ENCODE assay signal across 16 cellular contexts in genomic region chr3:86887876-86888275, GRCh38.
A peak's percentile ranks its signal among the peaks of the same experiment; 100 is the strongest.
DNase-seq lines count a peak whose midpoint lies in the region; ATAC-seq and TF ChIP-seq lines count a peak whose summit lies in the region.
"Had no signal": no experiment of that assay in that cellular context is flagged by ENCODE, and none has a peak within 500 bp of the region (broad histone marks: within the 10 kb centered on the region; RNA-seq: fewer than 3 reads in every experiment).

No MANE protein-coding gene starts in this region.

- no peaks in the 10 kb centered on the region for H4K20me1 ChIP-seq in mammary epithelial cell (ENCODE audit: insufficient read depth, low read length)
- H4K20me1 ChIP-seq: BLaER1 treated with 17β-estradiol and CSF1 and Interleukin-3, amounts not matched to agents 10 nM and 100 nM had no signal

- in situ Hi-C loops in mammary epithelial cell (cut with MboI; ENCODE audit: low sequenced_read_pairs in 2 of 2), result no loop called here

- H3K9me3 Mint-ChIP-seq in MCF 10A (ENCODE audit: unreplicated experiment) (no peaks in the 10 kb centered on the region), Caco-2 (ENCODE audit: unreplicated experiment) (no peaks in the 10 kb centered on the region)

- TF ChIP-seq CTCF in MCF 10A (IDR thresholded peaks at IDR 0.05; ENCODE audit: unreplicated experiment) (no peak), breast epithelium (IDR thresholded peaks at IDR 0.05) (no peak), mammary epithelial cell (conservative IDR thresholded peaks at IDR 0.05 in 1 of 2, IDR thresholded peaks at IDR 0.05 in 1 of 2; ENCODE audit: extremely low read depth in 1 of 2, insufficient read depth in 1 of 2, low read depth in 1 of 2, low read length in 2 of 2) (no peak), Caco-2 (IDR thresholded peaks at IDR 0.05; ENCODE audit: insufficient read depth in 1 of 2, low read depth in 1 of 2, low read length in 1 of 2, severe bottlenecking in 1 of 2, unreplicated experiment in 1 of 2) (no peak)

- no peak overlapping the region for H3K4me3 Mint-ChIP-seq in MCF 10A (ENCODE audit: unreplicated experiment)
- no peak overlapping the region for H3K4me3 Mint-ChIP-seq in Caco-2 (ENCODE audit: unreplicated experiment)
- H3K4me3 Mint-ChIP-seq: CD4-positive, CD25-positive, alpha-beta regulatory T cell had no signal

- H3K27ac ChIP-seq in breast epithelium (no peak overlapping the region), mammary epithelial cell (ENCODE audit: insufficient read depth, low read depth, low read length) (no peak overlapping the region)
- H3K27ac ChIP-seq: BLaER1 treated with 17β-estradiol and CSF1 and Interleukin-3, amounts not matched to agents 10 nM and 100 nM; HL-60 had no signal

- H3K27ac Mint-ChIP-seq in MCF 10A (ENCODE audit: low read depth, unreplicated experiment) (peak overlapping the region; percentile 23), Caco-2 (ENCODE audit: unreplicated experiment) (no peak overlapping the region)
- H3K27ac Mint-ChIP-seq: CD4-positive, CD25-positive, alpha-beta regulatory T cell had no signal

- no peak overlapping the region for H3K9ac ChIP-seq in mammary epithelial cell (ENCODE audit: insufficient read depth, low read length)
- H3K9ac ChIP-seq: BLaER1 treated with 17β-estradiol and CSF1 and Interleukin-3, amounts not matched to agents 10 nM and 100 nM had no signal

- DNase-seq in MCF 10A (ENCODE audit: unreplicated experiment), result no peak
- no peak for DNase-seq in breast epithelium (ENCODE audit: low spot score in 2 of 2)
- peak; percentile 20 for DNase-seq in HS-5 (ENCODE audit: low read depth)
- peak; percentile 5 for DNase-seq in mammary epithelial cell
- DNase-seq in NCI-H1092 (lab: John Stamatoyannopoulos, UW), result no peak
- DNase-seq in Caco-2, result no peak
- DNase-seq: 8988T; ACHN; Calu3; CD4-positive, CD25-positive, alpha-beta regulatory T cell; DMS 273 treated with DMSO at 0.1 percent for 48 hours; GDM1; IMR-90 had no signal

- CTCF ChIA-PET in MCF 10A (lab: Yijun Ruan, JAX), result no interaction called here
- CTCF ChIA-PET in mammary epithelial cell (lab: Charles Lee; ENCODE audit: low non-redundant PET), result no interaction called here
- CTCF ChIA-PET in Caco-2 (lab: Charles Lee), result no interaction called here

- BruUV-seq in MCF 10A (replicated peaks; lab: Mats Ljungman, UMichigan), result no TSS peak
- BruUV-seq in mammary epithelial cell (replicated peaks; lab: Mats Ljungman, UMichigan), result no TSS peak
- BruUV-seq in Caco-2 (replicated peaks; lab: Mats Ljungman, UMichigan), result no TSS peak

- H3K27me3 ChIP-seq in breast epithelium (no peaks in the 10 kb centered on the region), mammary epithelial cell (ENCODE audit: insufficient read depth, low read length) (no peaks in the 10 kb centered on the region), Caco-2 (replicated peaks; ENCODE audit: control insufficient read depth, insufficient read depth, low read length) (no peaks in the 10 kb centered on the region)
- H3K27me3 ChIP-seq: BLaER1 treated with 17β-estradiol and CSF1 and Interleukin-3, amounts not matched to agents 10 nM and 100 nM had no signal

- H3K4me1 Mint-ChIP-seq in MCF 10A (ENCODE audit: insufficient read depth, unreplicated experiment) (peaks cover 5% of the 10 kb centered on the region), Caco-2 (ENCODE audit: low read depth, unreplicated experiment) (no peaks in the 10 kb centered on the region)
- H3K4me1 Mint-ChIP-seq: CD4-positive, CD25-positive, alpha-beta regulatory T cell had no signal

- intact Hi-C loops in MCF 10A (cut with micrococcal nuclease) (no loop called here), breast epithelium (cut with DNase I; ENCODE audit: low total_unique reads) (no loop called here), mammary epithelial cell (cut with micrococcal nuclease) (no loop called here), Caco-2 (cut with micrococcal nuclease; ENCODE audit: unreplicated experiment) (no loop called here)

- H3K79me2 ChIP-seq in mammary epithelial cell (ENCODE audit: insufficient read depth, low read length), result no peaks in the 10 kb centered on the region

- H2AFZ ChIP-seq in mammary epithelial cell (ENCODE audit: low read depth, low read length), result no peak overlapping the region

- no peaks in the 10 kb centered on the region for H3K9me3 ChIP-seq in breast epithelium
- no peaks in the 10 kb centered on the region for H3K9me3 ChIP-seq in mammary epithelial cell (replicated peaks; ENCODE audit: insufficient read depth, low read length)
- H3K9me3 ChIP-seq in Caco-2, result no peaks in the 10 kb centered on the region
- H3K9me3 ChIP-seq: BLaER1 treated with 17β-estradiol and CSF1 and Interleukin-3, amounts not matched to agents 10 nM and 100 nM had no signal

- ATAC-seq in GM21717 (IDR thresholded peaks at IDR 0.05; ENCODE audit: unreplicated experiment), result no peak

- no peak for TF ChIP-seq POLR2A in breast epithelium (IDR thresholded peaks at IDR 0.05)

- H3K27me3 Mint-ChIP-seq in MCF 10A (ENCODE audit: insufficient read depth, unreplicated experiment) (no peaks in the 10 kb centered on the region), Caco-2 (ENCODE audit: insufficient read depth, unreplicated experiment) (peaks cover 5% of the 10 kb centered on the region)
- H3K27me3 Mint-ChIP-seq: CD4-positive, CD25-positive, alpha-beta regulatory T cell had no signal

- no peak overlapping the region for H3K4me2 ChIP-seq in mammary epithelial cell (ENCODE audit: insufficient read depth, low read depth, low read length)
- H3K4me2 ChIP-seq: BLaER1 treated with 17β-estradiol and CSF1 and Interleukin-3, amounts not matched to agents 10 nM and 100 nM had no signal

- no peaks in the 10 kb centered on the region for H3K4me1 ChIP-seq in breast epithelium
- H3K4me1 ChIP-seq in mammary epithelial cell (ENCODE audit: insufficient read depth, low read length), result no peaks in the 10 kb centered on the region
- no peaks in the 10 kb centered on the region for H3K4me1 ChIP-seq in Caco-2
- H3K4me1 ChIP-seq: BLaER1 treated with 17β-estradiol and CSF1 and Interleukin-3, amounts not matched to agents 10 nM and 100 nM had no signal

- H3K36me3 Mint-ChIP-seq in MCF 10A (ENCODE audit: insufficient read depth, unreplicated experiment) (no peaks in the 10 kb centered on the region), Caco-2 (ENCODE audit: insufficient read depth, unreplicated experiment) (no peaks in the 10 kb centered on the region)
- H3K36me3 Mint-ChIP-seq: CD4-positive, CD25-positive, alpha-beta regulatory T cell had no signal

- dilution Hi-C loops in mammary epithelial cell (cut with HindIII; ENCODE audit: low sequenced_read_pairs), result no loop called here

- H3K36me3 ChIP-seq in breast epithelium (no peaks in the 10 kb centered on the region), mammary epithelial cell (ENCODE audit: insufficient read depth, low read length) (no peaks in the 10 kb centered on the region), Caco-2 (ENCODE audit: control insufficient read depth, insufficient read depth, low read length) (no peaks in the 10 kb centered on the region)
- H3K36me3 ChIP-seq: BLaER1 treated with 17β-estradiol and CSF1 and Interleukin-3, amounts not matched to agents 10 nM and 100 nM had no signal

- no peak overlapping the region for H3K4me3 ChIP-seq in breast epithelium
- H3K4me3 ChIP-seq in mammary epithelial cell (replicated peaks in 1 of 3; ENCODE audit: insufficient read depth in 1 of 3, low read depth in 2 of 3, low read length in 3 of 3), result no peak overlapping the region
- H3K4me3 ChIP-seq in Caco-2 (ENCODE audit: low read depth, low read length), result no peak overlapping the region
- H3K4me3 ChIP-seq: BLaER1 treated with 17β-estradiol and CSF1 and Interleukin-3, amounts not matched to agents 10 nM and 100 nM had no signal

- POLR2A ChIA-PET in MCF 10A (lab: Yijun Ruan, JAX) (no interaction called here), Caco-2 (lab: Charles Lee) (no interaction called here)

Comparison
In these comparisons a context has a peak if more than half of its experiments do, and no peak if none do; other contexts are left out.
1. DNase-seq: peak in HS-5 (single experiment) and mammary epithelial cell (single experiment); none in MCF 10A (single experiment), breast epithelium (0 of 2), NCI-H1092 (single experiment) and Caco-2 (0 of 2).